9 cellular contexts compared by ENCODE assay signal in the genomic region with DNA sequence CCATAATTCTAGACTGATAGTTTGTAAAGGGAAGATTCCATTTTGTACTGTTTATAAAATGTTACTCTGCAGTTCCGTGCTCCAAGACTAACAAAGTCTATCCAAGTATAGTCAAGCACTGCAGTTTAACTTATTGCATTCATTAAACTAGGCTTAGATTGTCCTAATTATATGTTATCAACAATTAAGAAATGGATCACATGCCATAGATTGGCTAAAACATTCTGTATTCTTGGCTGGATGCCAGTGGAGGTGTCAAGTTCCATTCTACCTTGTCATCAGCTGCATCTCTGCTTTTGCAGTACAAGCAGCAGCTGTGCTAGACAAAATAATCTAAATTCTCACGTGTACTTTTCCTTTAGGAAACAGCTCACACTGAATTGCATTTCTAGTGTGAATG.
DNase-seq lines count a peak whose midpoint lies in the region; ATAC-seq, FAIRE-seq and TF ChIP-seq lines count a peak whose summit lies in the region.
"Had no signal": no experiment of that assay in that cellular context is flagged by ENCODE, and none has a peak within 500 bp of the region (broad histone marks: within the 10 kb centered on the region; RNA-seq: fewer than 3 reads in every experiment).

No MANE protein-coding gene starts in this region.

- no peak overlapping the region for H3K56ac ChIP-seq in mesendoderm (ENCODE audit: low read length)

- H3K4me3 ChIP-seq in mesendoderm (ENCODE audit: low read length): no peak overlapping the region
- H3K4me3 ChIP-seq in upper lobe of right lung: no peak overlapping the region

- ATAC-seq in upper lobe of right lung (no peak), GM21423 (IDR thresholded peaks at IDR 0.05; ENCODE audit: unreplicated experiment) (no peak), HG03571 (IDR thresholded peaks at IDR 0.05; ENCODE audit: unreplicated experiment) (no peak)

- H3K36me3 ChIP-seq in mesendoderm (ENCODE audit: control insufficient read depth, insufficient read depth, low read length): no peaks in the 10 kb centered on the region
- no peaks in the 10 kb centered on the region for H3K36me3 ChIP-seq in upper lobe of right lung

- H3K4me2 ChIP-seq in mesendoderm (ENCODE audit: low read length): no peak overlapping the region

- no peak overlapping the region for H3K4ac ChIP-seq in mesendoderm (ENCODE audit: low read depth, low read length)

- H3K18ac ChIP-seq in mesendoderm (ENCODE audit: low read length): no peak overlapping the region

- peak; percentile 28 for FAIRE-seq in GM12891 (lab: Jason Lieb, UNC)

- H3K23ac ChIP-seq in mesendoderm (ENCODE audit: low read length): no peak overlapping the region

- DNase-seq in GM12891 (ENCODE audit: insufficient read length, low spot score): no peak
- DNase-seq in NCI-H187 treated with DMSO at 0.1 percent for 48 hours (lab: John Stamatoyannopoulos, UW): peak; percentile 22
- DNase-seq in SHP77 treated with DMSO at 0.1 percent for 48 hours (lab: John Stamatoyannopoulos, UW): peak; percentile 74
- peak; percentile 63 for DNase-seq in mesendoderm
- no peak for DNase-seq in stimulated activated CD4-positive, alpha-beta T cell treated with anti-CD3 and anti-CD28 coated beads, Interleukin-4, amount 100 ng/mL, for 24 hours
- no peak for DNase-seq in upper lobe of right lung
- DNase-seq: KG1 had no signal

- WGBS in mesendoderm (ENCODE audit: extremely low coverage, insufficient coverage, low lambda C conversion rate): no CpG with 5 or more reads among the region's 2 CpGs

- no peak for TF ChIP-seq POLR2A in GM12891 (IDR thresholded peaks at IDR 0.05; ENCODE audit: low read depth, low read length)

- H4K8ac ChIP-seq in mesendoderm (ENCODE audit: low read depth, low read length): no peak overlapping the region

- H3K9me3 ChIP-seq in upper lobe of right lung: no peaks in the 10 kb centered on the region

- TF ChIP-seq CTCF in upper lobe of right lung (IDR thresholded peaks at IDR 0.05): no peak

- no peak overlapping the region for H2BK15ac ChIP-seq in mesendoderm (replicated peaks; ENCODE audit: low read depth)

- intact Hi-C loops in upper lobe of right lung (cut with DNase I): no loop called here

- no peaks in the 10 kb centered on the region for H3K79me1 ChIP-seq in mesendoderm (ENCODE audit: low read length)

- H2BK120ac ChIP-seq in mesendoderm (ENCODE audit: low read depth, low read length): no peak overlapping the region

- H3K9ac ChIP-seq in mesendoderm (ENCODE audit: low read length): no peak overlapping the region

- H2BK5ac ChIP-seq in mesendoderm (ENCODE audit: low read length): no peak overlapping the region

- H3K4me1 ChIP-seq in mesendoderm (ENCODE audit: control insufficient read depth, low read depth, low read length): no peaks in the 10 kb centered on the region
- no peaks in the 10 kb centered on the region for H3K4me1 ChIP-seq in upper lobe of right lung

- H3K27me3 ChIP-seq in mesendoderm (ENCODE audit: insufficient read depth, low read length, poor library complexity) (no peaks in the 10 kb centered on the region), upper lobe of right lung (no peaks in the 10 kb centered on the region)

- H3K79me2 ChIP-seq in mesendoderm (ENCODE audit: control insufficient read depth, insufficient read depth, low read length): no peaks in the 10 kb centered on the region

- H4K5ac ChIP-seq in mesendoderm (ENCODE audit: low read length): no peak overlapping the region

- H2AK5ac ChIP-seq in mesendoderm (ENCODE audit: low read length): no peak overlapping the region

- H3K27ac ChIP-seq in mesendoderm (ENCODE audit: low read depth, low read length): no peak overlapping the region
- H3K27ac ChIP-seq in upper lobe of right lung: no peak overlapping the region

TF ChIP-seq in GM12891, 5 proteins besides CTCF, POLR2A, EP300 and RAD21:
- TF ChIP-seq POLR2AphosphoS5 (IDR thresholded peaks at IDR 0.05; ENCODE audit: low read depth, low read length) (no peak), SPI1 (IDR thresholded peaks at IDR 0.05; ENCODE audit: low read depth, low read length) (no peak), PAX5 (IDR thresholded peaks at IDR 0.05; ENCODE audit: insufficient read depth, low read length, severe bottlenecking) (no peak), TAF1 (IDR thresholded peaks at IDR 0.05; ENCODE audit: low read depth, low read length) (no peak), POU2F2 (IDR thresholded peaks at IDR 0.05; ENCODE audit: low read depth, low read length) (no peak)
TF ChIP-seq in GM12891: peak in this region for 0.

Comparison
In these comparisons a context has a peak if more than half of its experiments do, and no peak if none do; other contexts are left out.
1. DNase-seq: peak in NCI-H187 treated with DMSO at 0.1 percent for 48 hours (single experiment), SHP77 treated with DMSO at 0.1 percent for 48 hours (single experiment) and mesendoderm (single experiment); none in GM12891 (single experiment), stimulated activated CD4-positive, alpha-beta T cell treated with anti-CD3 and anti-CD28 coated beads, Interleukin-4, amount 100 ng/mL, for 24 hours (single experiment) and upper lobe of right lung (single experiment).